ENCODE assay signal across 26 cellular contexts in the genomic region with DNA sequence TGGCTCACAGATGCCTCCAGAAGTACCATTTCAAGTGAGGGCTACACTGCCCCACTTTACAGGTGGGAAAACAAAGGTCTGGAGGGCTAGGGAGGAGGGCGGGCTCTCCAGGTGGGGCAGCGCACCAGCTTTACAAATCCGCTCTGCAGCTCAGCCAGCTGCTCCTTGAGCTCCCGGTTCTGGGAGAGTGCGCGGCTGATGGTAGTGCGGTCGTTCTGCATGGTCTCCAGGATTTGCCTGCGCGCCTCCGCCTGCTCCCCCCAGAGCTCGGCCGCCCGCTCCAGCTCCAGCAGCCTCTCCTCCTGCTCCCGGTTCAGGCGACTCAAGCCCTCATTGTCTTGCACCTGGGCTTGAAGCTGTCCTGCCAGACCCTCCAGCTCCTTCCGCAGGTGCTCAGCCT.
"Had no signal": no experiment of that assay in that cellular context is flagged by ENCODE, and none has a peak within 500 bp of the region (broad histone marks: within the 10 kb centered on the region; RNA-seq: fewer than 3 reads in every experiment).

No MANE protein-coding gene starts in this region.

- H3K27me3 ChIP-seq: brain microvascular endothelial cell, dorsolateral prefrontal cortex had no signal

- DNase-seq: activated B cell treated with CpG ODN at 0.5 μM for 24 hours; activated CD4-positive, alpha-beta T cell treated with anti-CD3 and anti-CD28 coated beads for 48 hours; activated CD4-positive, alpha-beta T cell treated with anti-CD3 and anti-CD28 coated beads, Interleukin-2, amount 50 U/mL, for 1 hour; activated CD4-positive, alpha-beta T cell treated with anti-CD3 and anti-CD28 coated beads, Interleukin-2, amount 50 U/mL, for 48 hours; activated CD8-positive, alpha-beta memory T cell treated with anti-CD3 and anti-CD28 coated beads for 24 hours; activated CD8-positive, alpha-beta T cell treated with anti-CD3 and anti-CD28 coated beads for 36 hours; activated effector memory CD4-positive, alpha-beta T cell treated with Interleukin-2 at 50 U/mL for 16 hours; activated gamma-delta T cell treated with Interleukin-2 at 50 U/mL for 16 hours; activated naive CD4-positive, alpha-beta T cell treated with anti-CD3 and anti-CD28 coated beads, Interleukin-2, amount 50 U/mL, for 16 hours; activated naive CD4-positive, alpha-beta T cell treated with Interleukin-2 at 50 U/mL for 16 hours; activated T-cell treated with anti-CD3 and anti-CD28 coated beads, Interleukin-2, amount 50 U/mL, for 4 hours; amniotic stem cell; anterior cingulate cortex; brain microvascular endothelial cell; dorsolateral prefrontal cortex; effector memory CD4-positive, alpha-beta T cell; endodermal cell; foreskin fibroblast; T-helper 1 cell; T-helper 17 cell; T1000; WERI-Rb-1 had no signal

- H3K27ac ChIP-seq: brain microvascular endothelial cell, coronary artery, dorsolateral prefrontal cortex, WERI-Rb-1 had no signal

- H3K4me3 ChIP-seq: coronary artery, dorsolateral prefrontal cortex had no signal

- ATAC-seq: activated CD4-positive, CD25-positive, alpha-beta regulatory T cell treated with anti-CD3 and anti-CD28 coated beads, Interleukin-2, amount 50 U/mL, for 24 hours; activated CD8-positive, alpha-beta T cell treated with anti-CD3 and anti-CD28 coated beads for 36 hours; activated T-cell treated with anti-CD3 and anti-CD28 coated beads, Interleukin-2, amount 50 U/mL, for 4 hours; activated T-helper 17 cell treated with anti-CD3 and anti-CD28 coated beads, Interleukin-2, amount 50 U/mL, for 72 hours; esophagus mucosa; T-helper 17 cell had no signal
